Comparison of ENCODE assay signal across 26 cellular contexts in the genomic region with DNA sequence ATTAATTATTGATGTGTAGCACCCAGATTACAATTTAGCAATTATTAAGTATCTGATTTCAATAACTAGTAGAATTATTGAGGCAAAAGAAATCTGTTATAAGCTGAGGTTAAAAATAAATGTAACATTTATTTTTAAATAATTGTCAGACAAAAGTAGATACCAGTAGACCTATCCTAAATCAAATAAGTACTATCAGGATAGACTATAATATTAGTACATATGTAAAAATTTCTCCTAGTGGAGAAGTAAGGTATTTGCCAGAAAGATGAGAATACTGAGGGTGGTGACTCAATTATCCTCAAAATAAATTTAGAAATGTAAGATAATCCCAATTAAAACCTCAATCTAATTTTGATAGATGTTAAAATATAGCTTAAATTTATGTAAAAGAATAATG.
DNase-seq lines count a peak whose midpoint lies in the region; ATAC-seq, FAIRE-seq and TF ChIP-seq lines count a peak whose summit lies in the region.
"Had no signal": no experiment of that assay in that cellular context is flagged by ENCODE, and none has a peak within 500 bp of the region (broad histone marks: within the 10 kb centered on the region; RNA-seq: fewer than 3 reads in every experiment).

No MANE protein-coding gene starts in this region.

- TF ChIP-seq RAD21 in SK-N-SH (IDR thresholded peaks at IDR 0.05; ENCODE audit: low read length): no peak

- no peaks in the 10 kb centered on the region for H3K27me3 Mint-ChIP-seq in glutamatergic neuron (ENCODE audit: unreplicated experiment)

- H3K27me3 ChIP-seq in SK-N-SH (ENCODE audit: insufficient read depth): no peaks in the 10 kb centered on the region
- H3K27me3 ChIP-seq: Peyer's patch had no signal

- peak; percentile 51 for FAIRE-seq in RCC 7860 (lab: Jason Lieb, UNC)
- FAIRE-seq: GM12892, GM18507, H54, HepG2 had no signal

- H3K36me3 ChIP-seq in SK-N-SH (replicated peaks in 1 of 2; ENCODE audit: control insufficient read depth in 1 of 2, insufficient read depth in 2 of 2, low read length in 1 of 2): no peaks in the 10 kb centered on the region
- H3K36me3 ChIP-seq: Peyer's patch had no signal

- no peak overlapping the region for H3K9ac ChIP-seq in SK-N-SH

- no peak overlapping the region for H3K4me2 ChIP-seq in SK-N-SH

- no peak overlapping the region for H3K4me3 ChIP-seq in SK-N-SH (ENCODE audit: low read depth in 2 of 2, low read length in 1 of 2)
- H3K4me3 ChIP-seq: Peyer's patch, SK-N-MC had no signal

- no peaks in the 10 kb centered on the region for H3K36me3 Mint-ChIP-seq in glutamatergic neuron (ENCODE audit: unreplicated experiment)
- H3K36me3 Mint-ChIP-seq: CD8-positive, alpha-beta T cell had no signal

- DNase-seq in SK-N-SH: no peak
- no peak for DNase-seq in RCC 7860 (ENCODE audit: low spot score)
- no peak for DNase-seq in glutamatergic neuron
- DNase-seq in erythroblast (lab: John Stamatoyannopoulos, UW): no peak
- DNase-seq: 8988T; Calu3; CD8-positive, alpha-beta T cell; DMS53; EL; KBM-7; NCI-H1092; NCI-H146; NCI-H2029 treated with DMSO at 0.1 percent for 48 hours; NCI-H2171; NCI-H526; Peyer's patch; SHP77 had no signal

- TF ChIP-seq EP300 in SK-N-SH (IDR thresholded peaks at IDR 0.05; ENCODE audit: borderline replicate concordance in 1 of 2, low read depth in 1 of 2, low read length in 1 of 2): no peak

- ATAC-seq in SK-N-SH treated with all-trans-retinoic acid at 6 μM for 48 hours (no peak), GM21825 (IDR thresholded peaks at IDR 0.05; ENCODE audit: unreplicated experiment) (no peak), GM19328 (IDR thresholded peaks at IDR 0.05; ENCODE audit: unreplicated experiment) (no peak), GM21360 (IDR thresholded peaks at IDR 0.05; ENCODE audit: unreplicated experiment) (no peak)
- ATAC-seq: CD8-positive, alpha-beta T cell; HepG2 had no signal

- no peaks in the 10 kb centered on the region for H3K9me3 ChIP-seq in SK-N-SH
- H3K9me3 ChIP-seq: Peyer's patch had no signal

- no peaks in the 10 kb centered on the region for H4K20me1 ChIP-seq in SK-N-SH (ENCODE audit: insufficient read depth)

- TF ChIP-seq CTCF in SK-N-SH (IDR thresholded peaks at IDR 0.05): peak; percentile 29; the same call in 1 of the 2 replicates
- TF ChIP-seq CTCF in glutamatergic neuron (IDR thresholded peaks at IDR 0.05; ENCODE audit: partially characterized antibody, unreplicated experiment): peak; percentile 54

- H3K9me3 Mint-ChIP-seq in glutamatergic neuron (ENCODE audit: unreplicated experiment): no peaks in the 10 kb centered on the region

- no peak overlapping the region for H2AFZ ChIP-seq in SK-N-SH (ENCODE audit: low read depth)

- CTCF ChIA-PET in SK-N-SH (lab: Yijun Ruan, JAX): interaction anchor here (1.2 kb wide), 1 partner anchor 10 kb away, joined by 3 read pairs; no protein-coding TSS in a partner anchor

- H3K4me3 Mint-ChIP-seq in glutamatergic neuron (ENCODE audit: unreplicated experiment): no peak overlapping the region
- H3K4me3 Mint-ChIP-seq: CD8-positive, alpha-beta T cell had no signal

- no peaks in the 10 kb centered on the region for H3F3A ChIP-seq in SK-N-SH (replicated peaks; ENCODE audit: insufficient read depth)

- no peak overlapping the region for H3K27ac Mint-ChIP-seq in glutamatergic neuron (ENCODE audit: unreplicated experiment)
- H3K27ac Mint-ChIP-seq: CD8-positive, alpha-beta T cell had no signal

- no peaks in the 10 kb centered on the region for H3K79me2 ChIP-seq in SK-N-SH (ENCODE audit: insufficient read depth)

- POLR2A ChIA-PET in SK-N-SH (lab: Yijun Ruan, JAX): no interaction called here

- H3K9me2 ChIP-seq in SK-N-SH: 0 out of 2 replicates have a peak, but pooled peaks cover 2% of the 10 kb centered on the region

- no peak for TF ChIP-seq POLR2A in erythroblast (IDR thresholded peaks at IDR 0.05; ENCODE audit: low read length)

- H3K4me1 Mint-ChIP-seq in glutamatergic neuron (ENCODE audit: low read depth, unreplicated experiment): no peaks in the 10 kb centered on the region

- no peaks in the 10 kb centered on the region for H3K4me1 ChIP-seq in SK-N-SH (ENCODE audit: control insufficient read depth in 1 of 2, insufficient read depth in 2 of 2, low read depth in 1 of 2, low read length in 1 of 2)
- H3K4me1 ChIP-seq: Peyer's patch had no signal

- no peak overlapping the region for H3K27ac ChIP-seq in SK-N-SH (ENCODE audit: low read depth in 2 of 2, low read length in 1 of 2)
- H3K27ac ChIP-seq: Peyer's patch, SK-N-MC had no signal

TF ChIP-seq in SK-N-SH, 30 proteins besides CTCF, POLR2A, EP300 and RAD21 (continues in another document):
- no peak for TF ChIP-seq RXRA (IDR thresholded peaks at IDR 0.05; ENCODE audit: borderline replicate concordance, low read depth)
- no peak for TF ChIP-seq SMC3 (IDR thresholded peaks at IDR 0.05; ENCODE audit: low read depth, low read length)
- TF ChIP-seq, protein P1, sequence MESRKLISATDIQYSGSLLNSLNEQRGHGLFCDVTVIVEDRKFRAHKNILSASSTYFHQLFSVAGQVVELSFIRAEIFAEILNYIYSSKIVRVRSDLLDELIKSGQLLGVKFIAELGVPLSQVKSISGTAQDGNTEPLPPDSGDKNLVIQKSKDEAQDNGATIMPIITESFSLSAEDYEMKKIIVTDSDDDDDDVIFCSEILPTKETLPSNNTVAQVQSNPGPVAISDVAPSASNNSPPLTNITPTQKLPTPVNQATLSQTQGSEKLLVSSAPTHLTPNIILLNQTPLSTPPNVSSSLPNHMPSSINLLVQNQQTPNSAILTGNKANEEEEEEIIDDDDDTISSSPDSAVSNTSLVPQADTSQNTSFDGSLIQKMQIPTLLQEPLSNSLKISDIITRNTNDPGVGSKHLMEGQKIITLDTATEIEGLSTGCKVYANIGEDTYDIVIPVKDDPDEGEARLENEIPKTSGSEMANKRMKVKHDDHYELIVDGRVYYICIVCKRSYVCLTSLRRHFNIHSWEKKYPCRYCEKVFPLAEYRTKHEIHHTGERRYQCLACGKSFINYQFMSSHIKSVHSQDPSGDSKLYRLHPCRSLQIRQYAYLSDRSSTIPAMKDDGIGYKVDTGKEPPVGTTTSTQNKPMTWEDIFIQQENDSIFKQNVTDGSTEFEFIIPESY (IDR thresholded peaks at IDR 0.05; ENCODE audit: borderline replicate concordance, low read depth): no peak
- TF ChIP-seq MXI1 (IDR thresholded peaks at IDR 0.05; ENCODE audit: low read depth, low read length): no peak
- no peak for TF ChIP-seq JUND (IDR thresholded peaks at IDR 0.05)

TF ChIP-seq in SK-N-SH treated with all-trans-retinoic acid at 6 μM for 48 hours, 23 proteins besides CTCF, POLR2A, EP300 and RAD21:
- no peak for TF ChIP-seq OSR1 (CRISPR knock-in tag; IDR thresholded peaks at IDR 0.05)
- TF ChIP-seq ZNF565 (CRISPR knock-in tag; conservative IDR thresholded peaks at IDR 0.05; ENCODE audit: low read depth): no peak
- no peak for TF ChIP-seq ESRRG (CRISPR knock-in tag; IDR thresholded peaks at IDR 0.05)
- no peak for TF ChIP-seq CSDC2 (CRISPR knock-in tag; IDR thresholded peaks at IDR 0.05)
- TF ChIP-seq, protein P2, sequence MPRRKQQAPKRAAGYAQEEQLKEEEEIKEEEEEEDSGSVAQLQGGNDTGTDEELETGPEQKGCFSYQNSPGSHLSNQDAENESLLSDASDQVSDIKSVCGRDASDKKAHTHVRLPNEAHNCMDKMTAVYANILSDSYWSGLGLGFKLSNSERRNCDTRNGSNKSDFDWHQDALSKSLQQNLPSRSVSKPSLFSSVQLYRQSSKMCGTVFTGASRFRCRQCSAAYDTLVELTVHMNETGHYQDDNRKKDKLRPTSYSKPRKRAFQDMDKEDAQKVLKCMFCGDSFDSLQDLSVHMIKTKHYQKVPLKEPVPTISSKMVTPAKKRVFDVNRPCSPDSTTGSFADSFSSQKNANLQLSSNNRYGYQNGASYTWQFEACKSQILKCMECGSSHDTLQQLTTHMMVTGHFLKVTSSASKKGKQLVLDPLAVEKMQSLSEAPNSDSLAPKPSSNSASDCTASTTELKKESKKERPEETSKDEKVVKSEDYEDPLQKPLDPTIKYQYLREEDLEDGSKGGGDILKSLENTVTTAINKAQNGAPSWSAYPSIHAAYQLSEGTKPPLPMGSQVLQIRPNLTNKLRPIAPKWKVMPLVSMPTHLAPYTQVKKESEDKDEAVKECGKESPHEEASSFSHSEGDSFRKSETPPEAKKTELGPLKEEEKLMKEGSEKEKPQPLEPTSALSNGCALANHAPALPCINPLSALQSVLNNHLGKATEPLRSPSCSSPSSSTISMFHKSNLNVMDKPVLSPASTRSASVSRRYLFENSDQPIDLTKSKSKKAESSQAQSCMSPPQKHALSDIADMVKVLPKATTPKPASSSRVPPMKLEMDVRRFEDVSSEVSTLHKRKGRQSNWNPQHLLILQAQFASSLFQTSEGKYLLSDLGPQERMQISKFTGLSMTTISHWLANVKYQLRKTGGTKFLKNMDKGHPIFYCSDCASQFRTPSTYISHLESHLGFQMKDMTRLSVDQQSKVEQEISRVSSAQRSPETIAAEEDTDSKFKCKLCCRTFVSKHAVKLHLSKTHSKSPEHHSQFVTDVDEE (CRISPR knock-in tag; IDR thresholded peaks at IDR 0.05): no peak
- no peak for TF ChIP-seq GLIS3 (CRISPR knock-in tag; IDR thresholded peaks at IDR 0.05)
- TF ChIP-seq, protein P3, sequence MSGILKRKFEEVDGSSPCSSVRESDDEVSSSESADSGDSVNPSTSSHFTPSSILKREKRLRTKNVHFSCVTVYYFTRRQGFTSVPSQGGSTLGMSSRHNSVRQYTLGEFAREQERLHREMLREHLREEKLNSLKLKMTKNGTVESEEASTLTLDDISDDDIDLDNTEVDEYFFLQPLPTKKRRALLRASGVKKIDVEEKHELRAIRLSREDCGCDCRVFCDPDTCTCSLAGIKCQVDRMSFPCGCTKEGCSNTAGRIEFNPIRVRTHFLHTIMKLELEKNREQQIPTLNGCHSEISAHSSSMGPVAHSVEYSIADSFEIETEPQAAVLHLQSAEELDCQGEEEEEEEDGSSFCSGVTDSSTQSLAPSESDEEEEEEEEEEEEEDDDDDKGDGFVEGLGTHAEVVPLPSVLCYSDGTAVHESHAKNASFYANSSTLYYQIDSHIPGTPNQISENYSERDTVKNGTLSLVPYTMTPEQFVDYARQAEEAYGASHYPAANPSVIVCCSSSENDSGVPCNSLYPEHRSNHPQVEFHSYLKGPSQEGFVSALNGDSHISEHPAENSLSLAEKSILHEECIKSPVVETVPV (CRISPR knock-in tag; IDR thresholded peaks at IDR 0.05): no peak
- no peak for TF ChIP-seq TCF4 (CRISPR knock-in tag; IDR thresholded peaks at IDR 0.05; ENCODE audit: borderline replicate concordance)
TF ChIP-seq in SK-N-SH treated with all-trans-retinoic acid at 6 μM for 48 hours: peak in this region for 0.
